ENCODE assay signal across 32 cellular contexts in genomic region chr12:23533699-23534098, GRCh38.
"Had no signal": no experiment of that assay in that cellular context is flagged by ENCODE, and none has a peak within 500 bp of the region (broad histone marks: within the 10 kb centered on the region; RNA-seq: fewer than 3 reads in every experiment).

No MANE protein-coding gene starts in this region.

- ATAC-seq: activated CD4-positive, alpha-beta T cell treated with anti-CD3 and anti-CD28 coated beads for 36 hours; activated CD4-positive, CD25-positive, alpha-beta regulatory T cell treated with anti-CD3 and anti-CD28 coated beads, Interleukin-2, amount 50 U/mL, for 24 hours; activated CD8-positive, alpha-beta memory T cell treated with anti-CD3 and anti-CD28 coated beads, Interleukin-2, amount 10 ng/mL, durations not matched to agents 7 days and 5 days; activated CD8-positive, alpha-beta T cell treated with anti-CD3 and anti-CD28 coated beads, Interleukin-2, amount 10 ng/mL, durations not matched to agents 7 days and 5 days; activated naive CD8-positive, alpha-beta T cell treated with anti-CD3 and anti-CD28 coated beads, Interleukin-2, amount 50 U/mL, for 24 hours; WTC11 had no signal

- H3K27me3 ChIP-seq: ascending aorta, cardiac muscle cell had no signal

- H3K36me3 ChIP-seq: ascending aorta, cardiac muscle cell, WERI-Rb-1 had no signal

- DNase-seq: activated CD4-positive, alpha-beta memory T cell treated with anti-CD3 and anti-CD28 coated beads, Interleukin-2, amount 10 ng/mL, durations not matched to agents 7 days and 5 days; activated CD4-positive, alpha-beta T cell treated with anti-CD3 and anti-CD28 coated beads for 1 hour; activated CD4-positive, alpha-beta T cell treated with anti-CD3 and anti-CD28 coated beads for 36 hours; activated CD4-positive, alpha-beta T cell treated with anti-CD3 and anti-CD28 coated beads for 48 hours; activated CD4-positive, alpha-beta T cell treated with anti-CD3 and anti-CD28 coated beads, Interleukin-2, amount 10 ng/mL, durations not matched to agents 7 days and 5 days; activated CD4-positive, alpha-beta T cell treated with anti-CD3 and anti-CD28 coated beads, Interleukin-2, amount 50 U/mL, for 48 hours; activated CD4-positive, CD25-positive, alpha-beta regulatory T cell; activated CD8-positive, alpha-beta memory T cell treated with anti-CD3 and anti-CD28 coated beads for 24 hours; activated CD8-positive, alpha-beta memory T cell treated with anti-CD3 and anti-CD28 coated beads, Interleukin-2, amount 10 ng/mL, durations not matched to agents 7 days and 5 days; activated CD8-positive, alpha-beta memory T cell treated with anti-CD3 and anti-CD28 coated beads, Interleukin-2, amount 50 U/mL, for 48 hours; activated CD8-positive, alpha-beta T cell treated with anti-CD3 and anti-CD28 coated beads, Interleukin-2, amount 10 ng/mL, durations not matched to agents 7 days and 5 days; activated effector memory CD4-positive, alpha-beta T cell treated with Interleukin-2 at 50 U/mL for 16 hours; activated gamma-delta T cell; activated naive CD4-positive, alpha-beta T cell treated with anti-CD3 and anti-CD28 coated beads, Interleukin-2, amount 10 ng/mL, durations not matched to agents 7 days and 5 days; activated naive CD4-positive, alpha-beta T cell treated with Interleukin-2 at 50 U/mL for 16 hours; activated naive CD8-positive, alpha-beta T cell treated with anti-CD3 and anti-CD28 coated beads, Interleukin-2, amount 10 ng/mL, durations not matched to agents 7 days and 5 days; activated naive CD8-positive, alpha-beta T cell treated with anti-CD3 and anti-CD28 coated beads, Interleukin-2, amount 50 U/mL, for 24 hours; activated T-cell treated with anti-CD3 and anti-CD28 coated beads, Interleukin-2, amount 50 U/mL, for 24 hours; activated T-cell treated with anti-CD3 and anti-CD28 coated beads, Interleukin-2, amount 50 U/mL, for 48 hours; amygdala; anterior cingulate cortex; caudate nucleus; cerebellar nuclear complex; T-helper 2 cell; T-helper 9 cell; WERI-Rb-1 had no signal

- H3K27ac ChIP-seq: ascending aorta, cardiac muscle cell, WERI-Rb-1 had no signal

- FAIRE-seq: bronchial epithelial cell, TTC549 had no signal

- H3K9me3 ChIP-seq: ascending aorta had no signal

- H3K4me3 ChIP-seq: ascending aorta, cardiac muscle cell had no signal

- H3K4me1 ChIP-seq: ascending aorta had no signal
